In the genomic region with DNA sequence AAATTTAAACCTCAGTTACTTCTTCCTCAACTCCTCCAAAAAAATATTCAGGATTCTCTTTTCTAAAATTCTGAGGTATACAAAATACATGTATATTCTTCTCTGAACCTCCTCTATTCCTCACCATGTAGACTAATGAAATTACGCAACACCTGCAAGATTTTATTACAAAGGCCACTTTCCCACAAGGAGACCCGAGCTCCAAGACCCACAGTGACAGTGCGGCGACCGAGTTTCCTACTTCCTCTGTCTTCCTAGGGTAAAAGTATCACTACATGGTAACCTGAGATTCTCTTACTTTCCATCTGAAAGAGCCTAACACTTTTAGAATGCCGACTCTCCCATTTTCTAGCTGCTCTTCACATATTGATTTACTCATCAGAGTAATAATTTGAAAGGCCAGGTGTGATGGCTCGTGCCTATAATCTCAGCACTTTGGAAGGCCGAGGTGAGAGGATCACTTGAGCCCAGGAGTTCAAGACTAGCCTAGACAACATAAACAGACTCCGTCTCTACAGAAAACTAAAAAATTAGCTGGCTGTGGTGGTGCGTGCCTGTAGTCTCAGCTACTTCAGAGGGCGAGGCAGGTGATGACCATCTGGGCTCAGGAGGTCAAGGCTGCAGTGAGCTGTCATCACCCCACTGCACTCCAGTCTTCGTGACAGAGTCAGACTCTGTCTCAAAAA, we compare ENCODE assay signal across 8 cellular contexts. TPM values are rescaled to one million over a fixed set of nuclear protein-coding genes. Genes with fewer than 3 reads are reported as not detected.
DNase-seq lines count a peak whose midpoint lies in the region; ATAC-seq and TF ChIP-seq lines count a peak whose summit lies in the region.
"Had no signal": no experiment of that assay in that cellular context is flagged by ENCODE, and none has a peak within 500 bp of the region (broad histone marks: within the 10 kb centered on the region; RNA-seq: fewer than 3 reads in every experiment).

No MANE protein-coding gene starts in this region.

- no peak overlapping the region for H3K9ac ChIP-seq in IMR-90 (ENCODE audit: low read depth, low read length)

- H3K4ac ChIP-seq in IMR-90 (ENCODE audit: low read depth, low read length) = no peak overlapping the region

- H4K5ac ChIP-seq in IMR-90 (ENCODE audit: low read depth, low read length) = no peak overlapping the region

- H3K27me3 ChIP-seq in CD4-positive, CD25-positive, alpha-beta regulatory T cell (ENCODE audit: control insufficient read depth, insufficient read depth, low read length) = no peaks in the 10 kb centered on the region
- H3K27me3 ChIP-seq in IMR-90 (ENCODE audit: control insufficient read depth, insufficient read depth, low read length) (no peaks in the 10 kb centered on the region), ascending aorta (no peaks in the 10 kb centered on the region)

- H3K36me3 Mint-ChIP-seq in CD4-positive, CD25-positive, alpha-beta regulatory T cell = peaks cover 17% of the 10 kb centered on the region
- peaks cover 6% of the 10 kb centered on the region for H3K36me3 Mint-ChIP-seq in activated naive CD8-positive, alpha-beta T cell treated with anti-CD3 and anti-CD28 coated beads, Interleukin-2, amount 10 ng/mL, durations not matched to agents 7 days and 5 days
- no peaks in the 10 kb centered on the region for H3K36me3 Mint-ChIP-seq in natural killer cell treated with Interleukin-12 subunit alpha and Interleukin-12 subunit beta and Interleukin-15 and Interleukin-18, amount 100 ng/mL, for 72 hours

- no peak overlapping the region for H3K14ac ChIP-seq in IMR-90 (replicated peaks; ENCODE audit: low read depth, low read length)

- H3K4me1 ChIP-seq in CD4-positive, CD25-positive, alpha-beta regulatory T cell (ENCODE audit: control insufficient read depth, insufficient read depth, low read length, poor library complexity, severe bottlenecking) = peaks cover 100% of the 10 kb centered on the region
- H3K4me1 ChIP-seq in IMR-90 (ENCODE audit: control insufficient read depth, insufficient read depth, low read length) (peaks cover 9% of the 10 kb centered on the region), ascending aorta (peaks cover 0 to 2% of the 10 kb centered on the region in 2 donors)

- BruUV-seq in IMR-90 (replicated peaks; lab: Mats Ljungman, UMichigan) = no TSS peak

- POLR2A ChIA-PET in IMR-90 (lab: Charles Lee; ENCODE audit: unreplicated experiment) = interaction anchor here (0.6 kb wide), 1 partner anchor 178 kb away, joined by 15 read pairs; no protein-coding TSS in a partner anchor
- POLR2A ChIA-PET in activated naive CD8-positive, alpha-beta T cell treated with anti-CD3 and anti-CD28 coated beads, Interleukin-2, amount 10 ng/mL, durations not matched to agents 7 days and 5 days (lab: Charles Lee) = interaction anchor here (0.7 to 4.6 kb wide), 4 partner anchors 10 to 38 kb away, joined by 5 to 41 read pairs (median 7); no protein-coding TSS in a partner anchor

- no peak overlapping the region for H2AK5ac ChIP-seq in IMR-90 (ENCODE audit: low read depth, low read length)

- H3K27me3 Mint-ChIP-seq in CD4-positive, CD25-positive, alpha-beta regulatory T cell = no peaks in the 10 kb centered on the region
- no peaks in the 10 kb centered on the region for H3K27me3 Mint-ChIP-seq in activated naive CD8-positive, alpha-beta T cell treated with anti-CD3 and anti-CD28 coated beads, Interleukin-2, amount 10 ng/mL, durations not matched to agents 7 days and 5 days
- H3K27me3 Mint-ChIP-seq in natural killer cell treated with Interleukin-12 subunit alpha and Interleukin-12 subunit beta and Interleukin-15 and Interleukin-18, amount 100 ng/mL, for 72 hours = no peaks in the 10 kb centered on the region

- peaks cover 27% of the 10 kb centered on the region for H4K20me1 ChIP-seq in IMR-90 (ENCODE audit: insufficient read depth, low read length)

- peaks cover 4% of the 10 kb centered on the region for H3K9me1 ChIP-seq in IMR-90 (ENCODE audit: insufficient read depth, low read length)

- intact Hi-C loops in IMR-90 (cut with micrococcal nuclease) (no loop called here), ascending aorta (cut with DNase I) (no loop called here)

- TF ChIP-seq CTCF in IMR-90 (conservative IDR thresholded peaks at IDR 0.05; ENCODE audit: low read depth, low read length) (no peak), ascending aorta (IDR thresholded peaks at IDR 0.05) (no peak)

- peak overlapping the region; percentile 91 for H3K4me3 ChIP-seq in CD4-positive, CD25-positive, alpha-beta regulatory T cell (ENCODE audit: low read depth, low read length)
- H3K4me3 ChIP-seq in IMR-90 (ENCODE audit: insufficient read depth, low read depth, low read length) (no peak overlapping the region), ascending aorta (no peak overlapping the region)

- H3K4me2 ChIP-seq in IMR-90 (ENCODE audit: low read depth, low read length) = no peak overlapping the region

- 40% methylated on average over 1 of the region's 12 CpGs; no CpG with 5 or more reads in 1 of the 2 experiments for WGBS in IMR-90 (ENCODE audit: extremely low coverage in 2 of 2, insufficient read length in 1 of 2), 2 experiments

- no peak overlapping the region for H3K23ac ChIP-seq in IMR-90 (ENCODE audit: low read depth, low read length)

- no peak overlapping the region for H3K18ac ChIP-seq in IMR-90 (ENCODE audit: low read depth, low read length)

- dilution Hi-C loops in IMR-90 (cut with HindIII; ENCODE audit: low sequenced_read_pairs, unreplicated experiment) = no loop called here

- H3K27ac ChIP-seq in CD4-positive, CD25-positive, alpha-beta regulatory T cell (ENCODE audit: insufficient read depth, low read length, poor library complexity, severe bottlenecking) = peak overlapping the region; percentile 86
- H3K27ac ChIP-seq in IMR-90 (ENCODE audit: insufficient read depth, low read length) = no peak overlapping the region
- no peak overlapping the region for H3K27ac ChIP-seq in ascending aorta

- in situ Hi-C loops in IMR-90 (cut with MboI; ENCODE audit: low sequenced_read_pairs) = no loop called here

- H2AK9ac ChIP-seq in IMR-90 (replicated peaks; ENCODE audit: low read depth, low read length, poor library complexity) = no peak overlapping the region

- H2BK20ac ChIP-seq in IMR-90 (ENCODE audit: low read depth, low read length) = no peak overlapping the region

- TF ChIP-seq RAD21 in IMR-90 (IDR thresholded peaks at IDR 0.05; ENCODE audit: low read length) = no peak

- H3K9me3 Mint-ChIP-seq in CD4-positive, CD25-positive, alpha-beta regulatory T cell = no peaks in the 10 kb centered on the region
- no peaks in the 10 kb centered on the region for H3K9me3 Mint-ChIP-seq in activated naive CD8-positive, alpha-beta T cell treated with anti-CD3 and anti-CD28 coated beads, Interleukin-2, amount 10 ng/mL, durations not matched to agents 7 days and 5 days
- no peaks in the 10 kb centered on the region for H3K9me3 Mint-ChIP-seq in natural killer cell treated with Interleukin-12 subunit alpha and Interleukin-12 subunit beta and Interleukin-15 and Interleukin-18, amount 100 ng/mL, for 72 hours

- no peak overlapping the region for H4K91ac ChIP-seq in IMR-90 (ENCODE audit: insufficient read depth, low read depth, low read length)

- H3K36me3 ChIP-seq in CD4-positive, CD25-positive, alpha-beta regulatory T cell (ENCODE audit: control insufficient read depth, insufficient read depth, low read length) = peaks cover 26% of the 10 kb centered on the region
- H3K36me3 ChIP-seq in IMR-90 (ENCODE audit: control insufficient read depth, insufficient read depth, low read length) = no peaks in the 10 kb centered on the region
- peaks cover 0 to 6% of the 10 kb centered on the region in 2 donors for H3K36me3 ChIP-seq in ascending aorta

- CTCF ChIA-PET in IMR-90 (lab: Yijun Ruan, JAX) = interaction anchor here (1.3 kb wide), 1 partner anchor 227 kb away, joined by 3 read pairs; no protein-coding TSS in a partner anchor

- peak overlapping the region; percentile 51 to 85 (median 80) for H3K4me3 Mint-ChIP-seq in CD4-positive, CD25-positive, alpha-beta regulatory T cell
- no peak overlapping the region for H3K4me3 Mint-ChIP-seq in activated naive CD8-positive, alpha-beta T cell treated with anti-CD3 and anti-CD28 coated beads, Interleukin-2, amount 10 ng/mL, durations not matched to agents 7 days and 5 days
- peak overlapping the region; percentile 60 for H3K4me3 Mint-ChIP-seq in natural killer cell treated with Interleukin-12 subunit alpha and Interleukin-12 subunit beta and Interleukin-15 and Interleukin-18, amount 100 ng/mL, for 72 hours

- no peak overlapping the region for H2BK5ac ChIP-seq in IMR-90 (ENCODE audit: low read depth, low read length, poor library complexity, severe bottlenecking)

- no peak for ATAC-seq in CD4-positive, CD25-positive, alpha-beta regulatory T cell (ENCODE audit: low read depth in 2 of 2)
- ATAC-seq in IMR-90 (ENCODE audit: low read depth) (no peak), GM19035 (IDR thresholded peaks at IDR 0.05; ENCODE audit: unreplicated experiment) (no peak)
- no peak for ATAC-seq in activated naive CD8-positive, alpha-beta T cell treated with anti-CD3 and anti-CD28 coated beads, Interleukin-2, amount 10 ng/mL, durations not matched to agents 7 days and 5 days (ENCODE audit: low read depth)
- no peak for ATAC-seq in natural killer cell treated with Interleukin-12 subunit alpha and Interleukin-12 subunit beta and Interleukin-15 and Interleukin-18, amount 100 ng/mL, for 72 hours

- H3K56ac ChIP-seq in IMR-90 (ENCODE audit: extremely low read depth, insufficient read depth, low read length) = no peak overlapping the region

- no peaks in the 10 kb centered on the region for H3K9me3 ChIP-seq in CD4-positive, CD25-positive, alpha-beta regulatory T cell (ENCODE audit: control insufficient read depth in 2 of 2, low read length in 2 of 2)
- H3K9me3 ChIP-seq in IMR-90 (ENCODE audit: control insufficient read depth, insufficient read depth, low read length) (no peaks in the 10 kb centered on the region), ascending aorta (no peaks in the 10 kb centered on the region)

- peaks cover 45 to 97% (median 80%) of the 10 kb centered on the region in 4 donors for H3K4me1 Mint-ChIP-seq in CD4-positive, CD25-positive, alpha-beta regulatory T cell
- H3K4me1 Mint-ChIP-seq in activated naive CD8-positive, alpha-beta T cell treated with anti-CD3 and anti-CD28 coated beads, Interleukin-2, amount 10 ng/mL, durations not matched to agents 7 days and 5 days = peaks cover 75% of the 10 kb centered on the region
- peaks cover 75 to 88% of the 10 kb centered on the region in 2 donors for H3K4me1 Mint-ChIP-seq in natural killer cell treated with Interleukin-12 subunit alpha and Interleukin-12 subunit beta and Interleukin-15 and Interleukin-18, amount 100 ng/mL, for 72 hours (ENCODE audit: low read depth in 2 of 2)

- H2BK15ac ChIP-seq in IMR-90 (ENCODE audit: low read depth, low read length) = no peak overlapping the region

- peaks cover 43 to 76% of the 10 kb centered on the region in 2 experiments for H3K79me1 ChIP-seq in IMR-90 (ENCODE audit: low read depth in 1 of 2, low read length in 2 of 2)

- DNase-seq in CD4-positive, CD25-positive, alpha-beta regulatory T cell = no peak
- no peak for DNase-seq in IMR-90
- no peak for DNase-seq in activated naive CD8-positive, alpha-beta T cell treated with anti-CD3 and anti-CD28 coated beads, Interleukin-2, amount 10 ng/mL, durations not matched to agents 7 days and 5 days
- DNase-seq in natural killer cell treated with Interleukin-12 subunit alpha and Interleukin-12 subunit beta and Interleukin-15 and Interleukin-18, amount 100 ng/mL, for 72 hours (ENCODE audit: low spot score) = peak; percentile 25
- no peak for DNase-seq in amygdala (lab: John Stamatoyannopoulos, UW)
- DNase-seq in ascending aorta (ENCODE audit: low spot score in 2 of 2) = no peak
- DNase-seq: DND-41 had no signal

- H3K27ac Mint-ChIP-seq in CD4-positive, CD25-positive, alpha-beta regulatory T cell = peak overlapping the region; percentile 94 to 97 (median 97)
- H3K27ac Mint-ChIP-seq in activated naive CD8-positive, alpha-beta T cell treated with anti-CD3 and anti-CD28 coated beads, Interleukin-2, amount 10 ng/mL, durations not matched to agents 7 days and 5 days = peak overlapping the region; percentile 41
- H3K27ac Mint-ChIP-seq in natural killer cell treated with Interleukin-12 subunit alpha and Interleukin-12 subunit beta and Interleukin-15 and Interleukin-18, amount 100 ng/mL, for 72 hours = peak overlapping the region; percentile 89 to 96

- no peak overlapping the region for H2BK120ac ChIP-seq in IMR-90 (ENCODE audit: low read depth, low read length)

- H4K8ac ChIP-seq in IMR-90 (ENCODE audit: low read depth in 2 of 2, low read length in 2 of 2) = no peak overlapping the region

- no peak for TF ChIP-seq POLR2A in IMR-90 (IDR thresholded peaks at IDR 0.05; ENCODE audit: low read depth, low read length)

- no peak overlapping the region for H2AFZ ChIP-seq in IMR-90 (replicated peaks; ENCODE audit: low read length, poor library complexity)

RNA-seq across cellular contexts. Expression of gene CYTH1, which starts 35.7 kb away (rescaled TPM):
- 487 TPM for total RNA-seq in CD4-positive, CD25-positive, alpha-beta regulatory T cell
- 100 to 1,000 TPM; 202 to 214 (median 206) TPM for polyA plus RNA-seq in CD4-positive, CD25-positive, alpha-beta regulatory T cell
- total RNA-seq in IMR-90 (2012; rRNA removed) (7.9 and 8.3 TPM in 2 replicates), ascending aorta (46.5 TPM)
- 10.1 and 12.4 TPM in 2 replicates for polyA plus RNA-seq in IMR-90 (2012; rRNA removed)
- 6.2 and 9.0 TPM in 2 replicates for polyA plus RNA-seq in IMR-90 (2012; cell fraction: cytosol; rRNA removed)
- polyA plus RNA-seq in IMR-90 (2012; cell fraction: nucleus; rRNA removed; ENCODE audit: low replicate concordance) = 46.8 and 57.8 TPM in 2 replicates
- total RNA-seq in activated naive CD8-positive, alpha-beta T cell treated with anti-CD3 and anti-CD28 coated beads, Interleukin-2, amount 10 ng/mL, durations not matched to agents 7 days and 5 days = 100 to 1,000 TPM; 180 to 200 TPM
- 100 to 1,000 TPM; 111 to 149 TPM for total RNA-seq in natural killer cell treated with Interleukin-12 subunit alpha and Interleukin-12 subunit beta and Interleukin-15 and Interleukin-18, amount 100 ng/mL, for 72 hours

Comparison
In these comparisons a context has a peak if more than half of its experiments do, and no peak if none do; other contexts are left out.
1. H3K27ac Mint-ChIP-seq: peak in every context shown above with its lines; median percentile 97 in CD4-positive, CD25-positive, alpha-beta regulatory T cell; 92 in natural killer cell treated with Interleukin-12 subunit alpha and Interleukin-12 subunit beta and Interleukin-15 and Interleukin-18, amount 100 ng/mL, for 72 hours; 41 in activated naive CD8-positive, alpha-beta T cell treated with anti-CD3 and anti-CD28 coated beads, Interleukin-2, amount 10 ng/mL, durations not matched to agents 7 days and 5 days.